In the genomic region with DNA sequence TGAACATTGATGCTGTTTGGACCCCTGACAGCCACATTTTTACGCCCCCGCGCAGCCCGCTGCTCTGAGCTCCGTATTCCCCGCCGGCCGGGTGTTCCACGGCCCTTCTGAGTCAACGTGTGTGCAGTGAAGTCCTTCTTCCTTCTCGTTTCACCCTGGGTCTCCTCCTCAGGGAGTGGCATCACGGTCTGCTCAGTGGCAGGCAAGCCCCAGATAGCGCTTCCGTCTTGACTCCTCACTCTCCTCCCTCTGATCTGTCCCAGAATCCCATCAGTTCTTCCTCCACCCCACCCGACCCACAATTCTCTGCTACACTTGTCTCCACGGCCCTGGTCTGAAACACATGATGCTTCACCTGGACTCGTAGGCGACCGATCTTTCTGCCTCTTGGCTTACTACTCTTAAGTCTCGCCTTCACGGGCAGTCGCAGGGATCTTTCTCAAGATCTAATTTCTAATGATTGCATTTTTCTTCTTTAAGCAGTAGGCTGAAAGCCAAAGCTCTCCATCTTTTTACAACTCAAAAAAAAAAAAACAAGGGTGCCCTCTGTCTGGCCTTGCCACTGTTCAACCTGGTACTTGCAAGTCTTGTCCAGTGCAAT, we compare ENCODE assay signal across 8 cellular contexts. TPM values are rescaled to one million over a fixed set of nuclear protein-coding genes. Genes with fewer than 3 reads are reported as not detected.
A peak's percentile ranks its signal among the peaks of the same experiment; 100 is the strongest.
DNase-seq lines count a peak whose midpoint lies in the region; ATAC-seq, FAIRE-seq and TF ChIP-seq lines count a peak whose summit lies in the region.

No MANE protein-coding gene starts in this region.

- H3K4me2 ChIP-seq in astrocyte (ENCODE audit: low read length) = peak overlapping the region; percentile 98

- H3K4me1 ChIP-seq in Panc1 (ENCODE audit: control insufficient read depth, insufficient read depth, low read length) (peaks cover 20% of the 10 kb centered on the region), astrocyte (ENCODE audit: insufficient read depth, low read length) (peaks cover 12% of the 10 kb centered on the region), iPS-20b (ENCODE audit: insufficient read depth, low read length) (peaks cover 5% of the 10 kb centered on the region; the same call in 1 of the 2 replicates), small intestine (ENCODE audit: control insufficient read depth in 2 of 2, insufficient read depth in 1 of 2, low read depth in 1 of 2, low read length in 1 of 2) (peaks cover 0 to 3% of the 10 kb centered on the region in 2 donors)

- FAIRE-seq in astrocyte (lab: Jason Lieb, UNC) (no peak), small intestine (lab: Jason Lieb, UNC) (no peak)

- 1 to 4% (median 3%) methylated on average over 22 of the region's 22 CpGs for WGBS in small intestine, 3 donors

- H3K27me3 ChIP-seq in H7 (ENCODE audit: control insufficient read depth, insufficient read depth, low read length) (peaks cover 18% of the 10 kb centered on the region), Panc1 (ENCODE audit: control insufficient read depth, insufficient read depth, low read length) (no peaks in the 10 kb centered on the region), astrocyte (ENCODE audit: insufficient read depth, low read length) (no peaks in the 10 kb centered on the region), iPS-20b (ENCODE audit: insufficient read depth, low read length) (peaks cover 25% of the 10 kb centered on the region), small intestine (ENCODE audit: control insufficient read depth in 2 of 2, insufficient read depth in 2 of 2, low read length in 2 of 2) (no peaks in the 10 kb centered on the region)

- CTCF ChIA-PET in Panc1 (lab: Charles Lee) = interaction anchor here (0.6 to 0.9 kb wide), 2 partner anchors 35 to 129 kb away, joined by 4 read pairs; no protein-coding TSS in a partner anchor

- peak overlapping the region; percentile 88 for H3K4me3 Mint-ChIP-seq in astrocyte (ENCODE audit: unreplicated experiment)

- H3K27me3 Mint-ChIP-seq in astrocyte (ENCODE audit: low read depth, unreplicated experiment) = peaks cover 7% of the 10 kb centered on the region

- in situ Hi-C loops in Panc1 (cut with HindIII; ENCODE audit: low pct_unique_long_range_greater_than_20kb, low sequenced_read_pairs) = no loop called here

- intact Hi-C loops in Panc1 (cut with micrococcal nuclease; ENCODE audit: unreplicated experiment) = no loop called here

- BruUV-seq in Panc1 (replicated peaks; lab: Mats Ljungman, UMichigan) = no TSS peak

- POLR2A ChIA-PET in Panc1 (lab: Charles Lee) = no interaction called here

- TF ChIP-seq CTCF in Panc1 (IDR thresholded peaks at IDR 0.05) (no peak), astrocyte (IDR thresholded peaks at IDR 0.05; ENCODE audit: insufficient read depth, low read depth, low read length) (no peak)

- ATAC-seq in Panc1 (peak; percentile 37), GM18861 (IDR thresholded peaks at IDR 0.05; ENCODE audit: unreplicated experiment) (no peak), left lobe of liver (no peak)

- H3K27ac Mint-ChIP-seq in astrocyte (ENCODE audit: unreplicated experiment) = peak overlapping the region; percentile 50

- H3K9me3 Mint-ChIP-seq in astrocyte (ENCODE audit: unreplicated experiment) = no peaks in the 10 kb centered on the region

- no peaks in the 10 kb centered on the region for H4K20me1 ChIP-seq in astrocyte (ENCODE audit: insufficient read depth, low read length)

- H3K9me3 ChIP-seq in Panc1 (ENCODE audit: control insufficient read depth, insufficient read depth, low read depth, low read length) = no peaks in the 10 kb centered on the region
- H3K9me3 ChIP-seq in astrocyte (ENCODE audit: insufficient read depth, low read depth, low read length) = no peaks in the 10 kb centered on the region
- no peaks in the 10 kb centered on the region for H3K9me3 ChIP-seq in iPS-20b (ENCODE audit: insufficient read depth, low read depth, low read length)
- no peaks in the 10 kb centered on the region for H3K9me3 ChIP-seq in small intestine (ENCODE audit: control insufficient read depth, low read depth)

- DNase-seq in Ammon's horn (ENCODE audit: low spot score) (peak; percentile 55), H7 (peak; percentile 69), Panc1 (ENCODE audit: low read depth, low spot score) (no peak), astrocyte (ENCODE audit: low read depth) (peak; percentile 22), small intestine (peak; percentile 41), left lobe of liver (ENCODE audit: low spot score) (no peak)

- peak overlapping the region; percentile 96 for H2AFZ ChIP-seq in astrocyte (ENCODE audit: low read depth, low read length)

- H3K9ac ChIP-seq in astrocyte (ENCODE audit: low read length) (peak overlapping the region; percentile 74), iPS-20b (ENCODE audit: low read depth, low read length) (peak overlapping the region; percentile 71; the same call in 1 of the 2 replicates)

- H3K27ac ChIP-seq in Panc1 (ENCODE audit: low read length) (peak overlapping the region; percentile 83), astrocyte (ENCODE audit: low read depth, low read length) (peak overlapping the region; percentile 26), iPS-20b (ENCODE audit: low read length) (no peak overlapping the region), small intestine (ENCODE audit: low read depth in 1 of 2, low read length in 1 of 2) (peak overlapping the region; percentile 79 to 87)

- peaks cover 14% of the 10 kb centered on the region for H3K4me1 Mint-ChIP-seq in astrocyte (ENCODE audit: low read depth, unreplicated experiment)

- peak overlapping the region; percentile 73 for H3K4me3 ChIP-seq in H7 (ENCODE audit: insufficient read depth, low read depth, low read length)
- peak overlapping the region; percentile 79 to 97 for H3K4me3 ChIP-seq in Panc1 (ENCODE audit: low read depth in 2 of 2, low read length in 2 of 2)
- peak overlapping the region; percentile 76 for H3K4me3 ChIP-seq in astrocyte (ENCODE audit: insufficient read depth, low read depth, low read length)
- H3K4me3 ChIP-seq in iPS-20b (ENCODE audit: low read length) = peak overlapping the region; percentile 91
- peak overlapping the region; percentile 39 to 84 for H3K4me3 ChIP-seq in small intestine (ENCODE audit: low read depth in 1 of 2, low read length in 2 of 2)

- H3K79me2 ChIP-seq in astrocyte (ENCODE audit: insufficient read depth, low read length) = no peaks in the 10 kb centered on the region

- peaks cover 3% of the 10 kb centered on the region for H3K36me3 Mint-ChIP-seq in astrocyte (ENCODE audit: low read depth, unreplicated experiment)

- H3K36me3 ChIP-seq in H7 (replicated peaks; ENCODE audit: control insufficient read depth, insufficient read depth, low read length) (no peaks in the 10 kb centered on the region), Panc1 (ENCODE audit: control insufficient read depth, insufficient read depth, low read length) (no peaks in the 10 kb centered on the region), astrocyte (ENCODE audit: insufficient read depth, low read length) (no peaks in the 10 kb centered on the region), iPS-20b (ENCODE audit: insufficient read depth, low read depth, low read length) (no peaks in the 10 kb centered on the region), small intestine (ENCODE audit: control insufficient read depth in 2 of 2, insufficient read depth in 2 of 2, low read length in 2 of 2) (no peaks in the 10 kb centered on the region)

RNA-seq across cellular contexts. Expression of a gene that starts 33.9 kb away (rescaled TPM):
- total RNA-seq in H7 (2014; rRNA removed; shearing (Covaris generic)) = 50.3 and 60.9 TPM in 2 replicates
- total RNA-seq in Panc1 (2021; ENCODE audit: unreplicated experiment) (26.4 TPM), astrocyte (6.8 and 8.8 TPM in 2 replicates), left lobe of liver (0.20 TPM)
- 20.1 TPM for polyA plus RNA-seq in Panc1 (2012; ENCODE audit: insufficient read length)
- 1 to 10 TPM; 2.5 to 5.7 (median 3.5) TPM for polyA plus RNA-seq in small intestine

Comparison
In these comparisons a context has a peak if more than half of its experiments do, and no peak if none do; other contexts are left out.
1. DNase-seq: peak in Ammon's horn (single experiment), H7 (single experiment), astrocyte (single experiment) and small intestine (single experiment); none in Panc1 (single experiment) and left lobe of liver (single experiment).
2. Peak in every context shown above with its lines, with median percentiles within 50 percentile points of each other: H3K4me3 ChIP-seq.